ENCODE assay signal across 8 cellular contexts in genomic region chr6:83429857-83430605, GRCh38. TPM values are rescaled to one million over a fixed set of nuclear protein-coding genes. Genes with fewer than 3 reads are reported as not detected.
DNase-seq lines count a peak whose midpoint lies in the region; ATAC-seq, FAIRE-seq and TF ChIP-seq lines count a peak whose summit lies in the region.

No MANE protein-coding gene starts in this region.

- TF ChIP-seq CTCF in fibroblast of villous mesenchyme (IDR thresholded peaks at IDR 0.05; ENCODE audit: insufficient read depth, low read depth, low read length) = no peak

- FAIRE-seq in GM12891 (lab: Jason Lieb, UNC) = peak; percentile 16

- H3K9me3 ChIP-seq in SK-N-MC (ENCODE audit: low read depth, low read length) = peaks cover under 1% of the 10 kb centered on the region; the same call in 1 of the 2 replicates

- H3K9ac ChIP-seq in SK-N-MC (ENCODE audit: insufficient read length) = peak overlapping the region; percentile 78

- H3K4me3 ChIP-seq in SK-N-MC (peak overlapping the region; percentile 75), fibroblast of villous mesenchyme (ENCODE audit: low read depth, low read length) (peak overlapping the region; percentile 66)

- ATAC-seq in HG02884 (IDR thresholded peaks at IDR 0.05; ENCODE audit: unreplicated experiment) = peak; percentile 2
- ATAC-seq in HG03565 (IDR thresholded peaks at IDR 0.05; ENCODE audit: unreplicated experiment) = no peak
- no peak for ATAC-seq in HG03139 (IDR thresholded peaks at IDR 0.05; ENCODE audit: unreplicated experiment)

- DNase-seq in GM12891 (ENCODE audit: insufficient read length, low spot score) = no peak
- DNase-seq in SK-N-MC (ENCODE audit: low read depth, low spot score) = no peak
- DNase-seq in fibroblast of villous mesenchyme (ENCODE audit: low read depth) = peak; percentile 36
- peak; percentile 8 for DNase-seq in occipital lobe (lab: John Stamatoyannopoulos, UW)
- DNase-seq in activated CD8-positive, alpha-beta memory T cell treated with anti-CD3 and anti-CD28 coated beads for 24 hours = no peak

- H3K27ac ChIP-seq in SK-N-MC = peak overlapping the region; percentile 3; the same call in 1 of the 2 replicates

- H3K36me3 ChIP-seq in SK-N-MC (ENCODE audit: insufficient read depth, low read length) = peaks cover 14% of the 10 kb centered on the region

- no peak for TF ChIP-seq POLR2A in GM12891 (IDR thresholded peaks at IDR 0.05; ENCODE audit: low read depth, low read length)

TF ChIP-seq in GM12891, 5 proteins besides CTCF, POLR2A, EP300 and RAD21:
- TF ChIP-seq PAX5 (IDR thresholded peaks at IDR 0.05; ENCODE audit: insufficient read depth, low read length, severe bottlenecking) (no peak), POU2F2 (IDR thresholded peaks at IDR 0.05; ENCODE audit: low read depth, low read length) (no peak), POLR2AphosphoS5 (IDR thresholded peaks at IDR 0.05; ENCODE audit: low read depth, low read length) (no peak), SPI1 (IDR thresholded peaks at IDR 0.05; ENCODE audit: low read depth, low read length) (no peak), TAF1 (IDR thresholded peaks at IDR 0.05; ENCODE audit: low read depth, low read length) (no peak)

RNA-seq across cellular contexts. Expression of gene ME1, which starts 0.8 kb away (rescaled TPM):
- polyA plus RNA-seq in GM12891 (2012; ENCODE audit: low read depth, missing spikeins) = 3.4 TPM
- 28.7 and 39.7 TPM in 2 replicates for total RNA-seq in fibroblast of villous mesenchyme
- 1.4 TPM for total RNA-seq in occipital lobe

Comparison
In these comparisons a context has a peak if more than half of its experiments do, and no peak if none do; other contexts are left out.
1. DNase-seq: peak in fibroblast of villous mesenchyme (single experiment) and occipital lobe (single experiment); none in GM12891 (single experiment), SK-N-MC (single experiment) and activated CD8-positive, alpha-beta memory T cell treated with anti-CD3 and anti-CD28 coated beads for 24 hours (single experiment).
2. RNA of gene ME1, which starts 0.8 kb away (total RNA-seq): 28.7 to 39.7 TPM in fibroblast of villous mesenchyme; 1.4 TPM in occipital lobe (single experiment); every median in the first group is over 10 times any median in the second.